In genomic region chr9:74496819-74497749, GRCh38 we compare ENCODE assay signal across 8 cellular contexts. TPM values are rescaled to one million over a fixed set of nuclear protein-coding genes. Genes with fewer than 3 reads are reported as not detected.
A peak's percentile ranks its signal among the peaks of the same experiment; 100 is the strongest.
DNase-seq lines count a peak whose midpoint lies in the region; ATAC-seq, FAIRE-seq and TF ChIP-seq lines count a peak whose summit lies in the region.

TSS of gene RORB (plus strand) at chr9:74497335. CDS start at chr9:74497977, 642 bp downstream.

- no peaks in the 10 kb centered on the region for H3K36me3 ChIP-seq in upper lobe of left lung

- H3K27ac ChIP-seq in A549: no peak within 1 kb of the TSS
- H3K27ac ChIP-seq in foreskin keratinocyte: no peak within 1 kb of the TSS
- no peak within 1 kb of the TSS for H3K27ac ChIP-seq in upper lobe of left lung

- TF ChIP-seq POLR2A in A549 (IDR thresholded peaks at IDR 0.05; ENCODE audit: low read length): no peak
- no peak for TF ChIP-seq POLR2A in upper lobe of left lung (IDR thresholded peaks at IDR 0.05)

- H3K9me3 ChIP-seq in A549: no peaks in the 10 kb centered on the region
- no peaks in the 10 kb centered on the region for H3K9me3 ChIP-seq in upper lobe of left lung

- DNase-seq in A549 (ENCODE audit: low read depth in 1 of 2, low spot score in 1 of 2) (peak in 1 of 2 experiments; percentile 18), GM13976 (ENCODE audit: low spot score) (peak; percentile 76), NCI-H146 (lab: John Stamatoyannopoulos, UW) (peak; percentile 8), foreskin keratinocyte (no peak), natural killer cell (peak; percentile 73), upper lobe of left lung (peak; percentile 73 to 89)
- DNase-seq in activated T-helper 1 cell treated with anti-CD3 and anti-CD28 coated beads, Interleukin-12 subunit alpha, Interleukin-12 subunit beta, Interleukin-2, Interleukin-4 antibody, amounts not matched to agents 30 ng/mL and 10 ng/mL and 1 ng/mL, durations not matched to agents 14 hours and 24 hours and 36 hours (ENCODE audit: low spot score): peak; percentile 28

- peak within 1 kb of the TSS; percentile 86 for H3K4me3 Mint-ChIP-seq in activated T-helper 1 cell treated with anti-CD3 and anti-CD28 coated beads, Interleukin-12 subunit alpha, Interleukin-12 subunit beta, Interleukin-2, Interleukin-4 antibody, amounts not matched to agents 30 ng/mL and 10 ng/mL and 1 ng/mL, durations not matched to agents 14 hours and 24 hours and 36 hours
- H3K4me3 Mint-ChIP-seq in natural killer cell: peak within 1 kb of the TSS; percentile 98

- H3K27me3 Mint-ChIP-seq in activated T-helper 1 cell treated with anti-CD3 and anti-CD28 coated beads, Interleukin-12 subunit alpha, Interleukin-12 subunit beta, Interleukin-2, Interleukin-4 antibody, amounts not matched to agents 30 ng/mL and 10 ng/mL and 1 ng/mL, durations not matched to agents 14 hours and 24 hours and 36 hours (ENCODE audit: insufficient read depth): peaks cover 59% of the 10 kb centered on the region
- H3K27me3 Mint-ChIP-seq in natural killer cell (ENCODE audit: low read depth in 2 of 2): peaks cover 31 to 42% of the 10 kb centered on the region in 2 donors

- POLR2A ChIA-PET in A549 (lab: Yijun Ruan, JAX): no interaction called here

- CTCF ChIA-PET in A549 (lab: Yijun Ruan, JAX): interaction anchor here (0.5 kb wide), 1 partner anchor 10 kb away, joined by 3 read pairs; no protein-coding TSS in a partner anchor

- peaks cover 35% of the 10 kb centered on the region for H3K4me1 Mint-ChIP-seq in activated T-helper 1 cell treated with anti-CD3 and anti-CD28 coated beads, Interleukin-12 subunit alpha, Interleukin-12 subunit beta, Interleukin-2, Interleukin-4 antibody, amounts not matched to agents 30 ng/mL and 10 ng/mL and 1 ng/mL, durations not matched to agents 14 hours and 24 hours and 36 hours (ENCODE audit: low read depth)
- H3K4me1 Mint-ChIP-seq in natural killer cell: peaks cover 25 to 48% of the 10 kb centered on the region in 2 donors

- intact Hi-C loops in activated T-helper 1 cell treated with anti-CD3 and anti-CD28 coated beads, Interleukin-12 subunit alpha, Interleukin-12 subunit beta, Interleukin-2, Interleukin-4 antibody, amounts not matched to agents 30 ng/mL and 10 ng/mL and 1 ng/mL, durations not matched to agents 14 hours and 24 hours and 36 hours (cut with micrococcal nuclease): loop anchor here (2.0 to 10.0 kb wide), 2 partner anchors 14 to 162 kb away; no protein-coding TSS in a partner anchor
- intact Hi-C loops in natural killer cell (cut with micrococcal nuclease): no loop called here

- no peaks in the 10 kb centered on the region for H3K9me3 Mint-ChIP-seq in activated T-helper 1 cell treated with anti-CD3 and anti-CD28 coated beads, Interleukin-12 subunit alpha, Interleukin-12 subunit beta, Interleukin-2, Interleukin-4 antibody, amounts not matched to agents 30 ng/mL and 10 ng/mL and 1 ng/mL, durations not matched to agents 14 hours and 24 hours and 36 hours
- H3K9me3 Mint-ChIP-seq in natural killer cell: no peaks in the 10 kb centered on the region

- no peak for TF ChIP-seq CTCF in A549 (IDR thresholded peaks at IDR 0.05)
- no peak for TF ChIP-seq CTCF in GM13976 (IDR thresholded peaks at IDR 0.05; ENCODE audit: borderline replicate concordance, control extremely low read depth, extremely low read depth, insufficient read depth, missing control alignments)
- TF ChIP-seq CTCF in foreskin keratinocyte (conservative IDR thresholded peaks at IDR 0.05): no peak
- no peak for TF ChIP-seq CTCF in natural killer cell (IDR thresholded peaks at IDR 0.05)
- TF ChIP-seq CTCF in upper lobe of left lung (IDR thresholded peaks at IDR 0.05): no peak

- H3K27me3 ChIP-seq in foreskin keratinocyte (peaks cover 94% of the 10 kb centered on the region), upper lobe of left lung (peaks cover 0 to 28% (median 15%) of the 10 kb centered on the region in 4 donors)

- no peaks in the 10 kb centered on the region for H3K36me3 Mint-ChIP-seq in activated T-helper 1 cell treated with anti-CD3 and anti-CD28 coated beads, Interleukin-12 subunit alpha, Interleukin-12 subunit beta, Interleukin-2, Interleukin-4 antibody, amounts not matched to agents 30 ng/mL and 10 ng/mL and 1 ng/mL, durations not matched to agents 14 hours and 24 hours and 36 hours (ENCODE audit: low read depth)
- no peaks in the 10 kb centered on the region for H3K36me3 Mint-ChIP-seq in natural killer cell

- TF ChIP-seq RAD21 in A549 (conservative IDR thresholded peaks at IDR 0.05 in 1 of 2, IDR thresholded peaks at IDR 0.05 in 1 of 2): no peak

- 3% methylated on average over 35 of the region's 50 CpGs for WGBS in A549 (ENCODE audit: missing lambda C conversion rate)
- WGBS in upper lobe of left lung, 2 donors: 0 to 1% methylated on average over 45 to 48 of the region's 50 CpGs

- ATAC-seq in A549 (peak; percentile 64 to 91), HG02763 (IDR thresholded peaks at IDR 0.05; ENCODE audit: unreplicated experiment) (peak; percentile 93), foreskin keratinocyte (peak; percentile 57), natural killer cell (peak; percentile 79 to 86 (median 80)), upper lobe of left lung (ENCODE audit: low FRiP score in 2 of 2) (peak; percentile 75 to 91)

- H3K4me3 ChIP-seq in A549 (peak within 1 kb of the TSS; percentile 46), upper lobe of left lung (peak within 1 kb of the TSS; percentile 54 to 62 (median 58))

- H3K4me1 ChIP-seq in A549 (peaks cover 10% of the 10 kb centered on the region; the same call in 2 of the 3 replicates), foreskin keratinocyte (no peaks in the 10 kb centered on the region), upper lobe of left lung (peaks cover 17 to 42% (median 28%) of the 10 kb centered on the region in 4 donors)

- in situ Hi-C loops in GM13976 (cut with MboI; ENCODE audit: low sequenced_read_pairs, unreplicated experiment): no loop called here

- TF ChIP-seq EP300 in A549 (IDR thresholded peaks at IDR 0.05) (no peak), upper lobe of left lung (IDR thresholded peaks at IDR 0.05) (no peak)

- peak within 1 kb of the TSS; percentile 52 for H3K27ac Mint-ChIP-seq in activated T-helper 1 cell treated with anti-CD3 and anti-CD28 coated beads, Interleukin-12 subunit alpha, Interleukin-12 subunit beta, Interleukin-2, Interleukin-4 antibody, amounts not matched to agents 30 ng/mL and 10 ng/mL and 1 ng/mL, durations not matched to agents 14 hours and 24 hours and 36 hours
- peak within 1 kb of the TSS; percentile 61 to 92 for H3K27ac Mint-ChIP-seq in natural killer cell

- FAIRE-seq in A549 (lab: Jason Lieb, UNC): no peak

- H3K4me2 ChIP-seq in A549: peak within 1 kb of the TSS; percentile 93

TF ChIP-seq in A549, 52 proteins besides CTCF, POLR2A, EP300 and RAD21 (continues in another document):
- TF ChIP-seq RNF2 (IDR thresholded peaks at IDR 0.05; ENCODE audit: borderline replicate concordance, low read depth) (0 out of 2 replicates have a peak, but pooled peaks have one; percentile 58), REST (IDR thresholded peaks at IDR 0.05) (no peak)
- TF ChIP-seq, protein P1, sequence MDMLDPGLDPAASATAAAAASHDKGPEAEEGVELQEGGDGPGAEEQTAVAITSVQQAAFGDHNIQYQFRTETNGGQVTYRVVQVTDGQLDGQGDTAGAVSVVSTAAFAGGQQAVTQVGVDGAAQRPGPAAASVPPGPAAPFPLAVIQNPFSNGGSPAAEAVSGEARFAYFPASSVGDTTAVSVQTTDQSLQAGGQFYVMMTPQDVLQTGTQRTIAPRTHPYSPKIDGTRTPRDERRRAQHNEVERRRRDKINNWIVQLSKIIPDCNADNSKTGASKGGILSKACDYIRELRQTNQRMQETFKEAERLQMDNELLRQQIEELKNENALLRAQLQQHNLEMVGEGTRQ (IDR thresholded peaks at IDR 0.05): no peak

RNA-seq across cellular contexts. Expression of gene RORB, which starts in this region (rescaled TPM):
- polyA plus RNA-seq in A549 (2011; rRNA removed) (not detected in 2 replicates), A549 (2017; fragmentation: RNase III; extraction: RNeasy Plus Mini Kit Qiagen cat#74134 plus additional on column Dnase treatment) (not detected in 3 replicates), foreskin keratinocyte (not detected in 2 replicates)
- not detected in 2 replicates for polyA plus RNA-seq in A549 (2012; cell fraction: cytosol; rRNA removed)
- not detected in 2 replicates for polyA plus RNA-seq in A549 (2012; cell fraction: nucleus; rRNA removed)
- not detected in 2 replicates for polyA minus RNA-seq in A549 (2011; rRNA and poly(A)+ RNA removed)
- total RNA-seq in activated T-helper 1 cell treated with anti-CD3 and anti-CD28 coated beads, Interleukin-12 subunit alpha, Interleukin-12 subunit beta, Interleukin-2, Interleukin-4 antibody, amounts not matched to agents 30 ng/mL and 10 ng/mL and 1 ng/mL, durations not matched to agents 14 hours and 24 hours and 36 hours: 0.05 TPM in 1 of 2 replicates, not detected in the other
- total RNA-seq in foreskin keratinocyte (not detected in 2 replicates), natural killer cell (under 1 TPM; 0.38 to 0.73 (median 0.41) TPM), upper lobe of left lung (1 to 10 TPM in 5 of 6 donors, under 1 TPM in 1; 0.78 to 4.0 (median 2.2) TPM)

Comparison
In these comparisons a context has a peak if more than half of its experiments do, and no peak if none do; other contexts are left out.
1. Peak in ATAC-seq, H3K4me3 ChIP-seq and H3K4me2 ChIP-seq in A549; RNA of the gene not detected or under 1 TPM.
2. Peak in DNase-seq in activated T-helper 1 cell treated with anti-CD3 and anti-CD28 coated beads, Interleukin-12 subunit alpha, Interleukin-12 subunit beta, Interleukin-2, Interleukin-4 antibody, amounts not matched to agents 30 ng/mL and 10 ng/mL and 1 ng/mL, durations not matched to agents 14 hours and 24 hours and 36 hours; RNA of the gene not detected or under 1 TPM.
3. Peak in ATAC-seq in foreskin keratinocyte; RNA of the gene not detected or under 1 TPM.
4. Peak in DNase-seq and ATAC-seq in natural killer cell; RNA of the gene not detected or under 1 TPM.
5. DNase-seq: peak in GM13976 (single experiment), NCI-H146 (single experiment) and upper lobe of left lung (2 of 2); none in foreskin keratinocyte (0 of 2).
6. Peak in every context shown above with its lines, with median percentiles within 50 percentile points of each other: ATAC-seq.